In the genomic region with DNA sequence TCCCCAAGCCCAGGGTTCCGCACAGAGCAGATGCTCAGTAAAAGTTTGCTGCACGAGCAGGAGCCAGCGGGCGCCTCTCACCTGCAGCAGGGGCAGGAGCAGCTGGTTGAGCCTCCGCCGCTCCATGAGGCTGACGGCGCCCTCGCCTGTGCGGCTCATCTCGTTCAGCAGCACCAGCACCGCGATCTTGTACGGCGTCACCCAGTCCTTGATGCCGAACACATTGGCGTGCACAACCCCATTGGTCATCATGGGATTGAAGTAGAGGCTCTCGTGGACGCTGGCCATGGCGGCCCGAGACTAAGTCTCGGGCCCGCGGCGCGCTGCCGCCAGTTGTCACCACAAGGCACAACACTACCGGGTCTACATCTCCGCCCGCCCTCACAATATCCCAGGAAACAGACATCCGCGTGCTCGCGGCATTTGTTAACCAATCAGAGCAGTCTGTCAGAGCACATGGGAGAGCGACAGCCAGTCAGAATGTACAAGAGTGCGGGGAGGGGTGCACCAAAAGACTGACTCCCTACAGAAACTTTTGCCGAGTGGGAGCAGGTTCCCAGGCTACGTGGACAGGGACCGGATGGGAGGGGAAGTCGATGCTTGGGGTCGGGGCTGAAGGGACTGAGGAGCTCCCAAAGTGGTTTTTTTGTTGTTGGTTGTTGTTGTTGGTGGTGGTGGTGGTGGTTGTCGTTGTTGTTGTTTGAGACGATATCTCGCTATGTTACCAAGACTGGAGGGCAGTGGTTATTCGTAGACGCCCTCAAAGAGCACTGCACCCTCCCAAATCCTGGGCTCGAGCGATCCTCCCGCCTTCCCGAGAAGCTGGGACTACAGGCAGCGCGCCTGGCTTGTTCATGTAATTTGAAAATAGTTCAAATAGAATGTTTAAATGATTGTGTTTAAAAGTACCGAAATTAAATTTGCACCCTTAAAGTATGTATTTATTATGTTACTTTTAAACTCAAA, we compare ENCODE assay signal across 8 cellular contexts. TPM values are rescaled to one million over a fixed set of nuclear protein-coding genes. Genes with fewer than 3 reads are reported as not detected.
A peak's percentile ranks its signal among the peaks of the same experiment; 100 is the strongest.
DNase-seq lines count a peak whose midpoint lies in the region; ATAC-seq, FAIRE-seq and TF ChIP-seq lines count a peak whose summit lies in the region.

TSS of gene ANAPC5 (minus strand) at position 359 of the 966 bp plus-strand sequence. CDS start at position 288, 71 bp downstream.

- peak within 1 kb of the TSS; percentile 92 for H3K4me2 ChIP-seq in Loucy (ENCODE audit: low read depth, low read length, poor library complexity, severe bottlenecking)

- no peak for TF ChIP-seq CTCF in Loucy (conservative IDR thresholded peaks at IDR 0.05; ENCODE audit: low read length)
- TF ChIP-seq CTCF in natural killer cell (IDR thresholded peaks at IDR 0.05): no peak

- DNase-seq in ELF-1 (ENCODE audit: low read depth, low spot score) (peak; percentile 98), H54 (ENCODE audit: insufficient read length, low spot score) (peak; percentile 94), fibroblast of peridontal ligament (ENCODE audit: extremely low read depth) (peak; percentile 99), natural killer cell (peak; percentile 82)
- peak; percentile 85 for DNase-seq in activated T-helper 9 cell treated with anti-CD3 and anti-CD28 coated beads, Interleukin-2, amount 50 U/mL, for 16 hours (ENCODE audit: low read depth)
- peak; percentile 92 for DNase-seq in stimulated activated naive CD4-positive, alpha-beta T cell treated with Interleukin-2 at 50 U/mL for 16 hours (lab: John Stamatoyannopoulos, UW)

- H3K9me3 Mint-ChIP-seq in natural killer cell: no peaks in the 10 kb centered on the region

- H3K9me3 ChIP-seq in Loucy (ENCODE audit: insufficient read depth, low read depth, low read length): no peaks in the 10 kb centered on the region

- no peaks in the 10 kb centered on the region for H3K27me3 ChIP-seq in Loucy (ENCODE audit: insufficient read depth, low read length, poor library complexity, severe bottlenecking)

- H3K9me2 ChIP-seq in Loucy (replicated peaks; ENCODE audit: low read depth, low read length): no peaks in the 10 kb centered on the region

- peak within 1 kb of the TSS; percentile 91 for H3K9ac ChIP-seq in Loucy (ENCODE audit: low read depth, low read length, poor library complexity, severe bottlenecking)

- no peaks in the 10 kb centered on the region for H3K36me3 Mint-ChIP-seq in natural killer cell

- peak within 1 kb of the TSS; percentile 79 for H2AFZ ChIP-seq in Loucy (ENCODE audit: low read length)

- H3F3A ChIP-seq in Loucy (ENCODE audit: low read depth): no peaks in the 10 kb centered on the region

- FAIRE-seq in H54 (lab: Jason Lieb, UNC): peak; percentile 93

- H3K4me3 ChIP-seq in Loucy (ENCODE audit: low read length, poor library complexity, severe bottlenecking): peak within 1 kb of the TSS; percentile 95

- peaks cover 26% of the 10 kb centered on the region for H3K4me1 ChIP-seq in Loucy (ENCODE audit: insufficient read depth, low read length, poor library complexity, severe bottlenecking)

- ATAC-seq in natural killer cell: peak; percentile 97 to 99 (median 97)

- H3K27ac Mint-ChIP-seq in natural killer cell: peak within 1 kb of the TSS; percentile 96

- TF ChIP-seq POLR2A in H54 (IDR thresholded peaks at IDR 0.05; ENCODE audit: low read depth, low read length) (peak; percentile 69), Raji (IDR thresholded peaks at IDR 0.05; ENCODE audit: insufficient read depth, low read depth, low read length) (peak; percentile 91)

- peaks cover 47% of the 10 kb centered on the region for H3K79me2 ChIP-seq in Loucy (ENCODE audit: insufficient read depth, low read length)

- no peaks in the 10 kb centered on the region for H3K36me3 ChIP-seq in Loucy (ENCODE audit: insufficient read depth, low read length)

- H3K27me3 Mint-ChIP-seq in natural killer cell (ENCODE audit: low read depth in 2 of 2): peaks cover 0 to 2% of the 10 kb centered on the region in 2 donors

- peak within 1 kb of the TSS; percentile 97 for H3K4me3 Mint-ChIP-seq in natural killer cell

- H3K4me1 Mint-ChIP-seq in natural killer cell: peaks cover 20 to 26% of the 10 kb centered on the region in 2 donors

- intact Hi-C loops in natural killer cell (cut with micrococcal nuclease): loop anchor here (1.0 to 5.0 kb wide), 3 partner anchors 48 to 115 kb away; partner anchors contain the start of genes CAMKK2 and RNF34

- peaks cover 29% of the 10 kb centered on the region for H4K20me1 ChIP-seq in Loucy (ENCODE audit: insufficient read depth, low read length, poor library complexity, severe bottlenecking)

RNA-seq across cellular contexts. Expression of gene ANAPC5, which starts in this region (rescaled TPM):
- 100 to 1,000 TPM; 134 to 171 (median 163) TPM for total RNA-seq in natural killer cell

Comparison
In these comparisons a context has a peak if more than half of its experiments do, and no peak if none do; other contexts are left out.
1. Peak in every context shown above with its lines: DNase-seq, ATAC-seq and H3K4me3 ChIP-seq.